ENCODE assay signal across 1 cellular context in genomic region chr12:108734200-108734906, GRCh38.
TF ChIP-seq lines count a peak whose summit lies in the region.

No MANE protein-coding gene starts in this region.

TF ChIP-seq in H1, 55 proteins besides CTCF, POLR2A, EP300 and RAD21:
- TF ChIP-seq TCF12 (IDR thresholded peaks at IDR 0.05; ENCODE audit: low read depth, low read length) (no peak), SP1 (IDR thresholded peaks at IDR 0.05; ENCODE audit: low read depth, low read length) (no peak), ASH2L (IDR thresholded peaks at IDR 0.05; ENCODE audit: low read length) (no peak), SIX5 (IDR thresholded peaks at IDR 0.05; ENCODE audit: low read depth, low read length) (no peak), SRF (IDR thresholded peaks at IDR 0.05; ENCODE audit: low read depth, low read length) (no peak), EZH2 (IDR thresholded peaks at IDR 0.05; ENCODE audit: low read depth, low read length, severe bottlenecking) (no peak), POLR2AphosphoS5 (IDR thresholded peaks at IDR 0.05; ENCODE audit: low read depth, low read length) (no peak), CBX8 (IDR thresholded peaks at IDR 0.05; ENCODE audit: borderline replicate concordance, low read depth, low read length) (no peak), TBP (IDR thresholded peaks at IDR 0.05; ENCODE audit: low read depth, low read length) (no peak), CHD2 (IDR thresholded peaks at IDR 0.05; ENCODE audit: low read length) (no peak), BACH1 (IDR thresholded peaks at IDR 0.05; ENCODE audit: low read length) (no peak), RNF2 (IDR thresholded peaks at IDR 0.05; ENCODE audit: borderline replicate concordance, low read depth, low read length, missing control alignments, poor library complexity, severe bottlenecking) (no peak), GABPA (IDR thresholded peaks at IDR 0.05; ENCODE audit: borderline replicate concordance, insufficient read depth, low read length) (no peak), ATF2 (IDR thresholded peaks at IDR 0.05; ENCODE audit: low read length) (no peak), RFX5 (IDR thresholded peaks at IDR 0.05; ENCODE audit: borderline replicate concordance, low read depth, low read length) (no peak), YY1 (IDR thresholded peaks at IDR 0.05; ENCODE audit: low read depth, low read length) (no peak), BCL11A (IDR thresholded peaks at IDR 0.05; ENCODE audit: low read depth in 2 of 2, low read length in 2 of 2) (no peak), TEAD4 (IDR thresholded peaks at IDR 0.05; ENCODE audit: low read depth, low read length) (no peak), HDAC6 (IDR thresholded peaks at IDR 0.05; ENCODE audit: low read depth, low read length) (no peak), CHD7 (IDR thresholded peaks at IDR 0.05; ENCODE audit: insufficient replicate concordance, low read length) (no peak)
